37 cellular contexts compared by ENCODE assay signal in the genomic region with DNA sequence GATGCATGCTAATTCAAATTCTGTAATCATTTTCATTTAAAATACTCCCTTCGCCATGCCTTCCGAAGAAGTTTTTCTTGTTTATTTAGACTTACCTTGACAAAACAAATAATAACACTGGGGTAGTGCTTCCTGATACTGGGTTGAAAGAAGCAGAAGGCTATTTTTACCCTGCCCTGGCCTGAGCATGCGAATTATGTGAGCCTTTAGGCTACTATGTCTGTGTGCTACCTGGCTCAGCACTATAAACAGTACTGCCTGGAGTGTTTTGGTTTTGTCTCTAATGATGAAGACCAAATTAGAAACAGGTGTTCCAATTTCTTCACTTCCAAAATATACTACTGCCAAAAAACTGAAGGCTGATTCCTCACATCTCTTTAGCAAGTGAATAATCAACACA. TPM values are rescaled to one million over a fixed set of nuclear protein-coding genes. Genes with fewer than 3 reads are reported as not detected.
"Had no signal": no experiment of that assay in that cellular context is flagged by ENCODE, and none has a peak within 500 bp of the region (broad histone marks: within the 10 kb centered on the region; RNA-seq: fewer than 3 reads in every experiment).

No MANE protein-coding gene starts in this region.

- H3K27me3 ChIP-seq: ascending aorta, cardiac muscle cell, MG63, SJCRH30 had no signal

- H3K9me3 ChIP-seq: ascending aorta, MG63, SJCRH30 had no signal

- ATAC-seq: activated CD8-positive, alpha-beta memory T cell treated with anti-CD3 and anti-CD28 coated beads, Interleukin-2, amount 10 ng/mL, durations not matched to agents 7 days and 5 days; activated T-cell treated with anti-CD3 and anti-CD28 coated beads, Interleukin-2, amount 50 U/mL, for 72 hours; activated T-helper 17 cell treated with anti-CD3 and anti-CD28 coated beads, Interleukin-2, amount 50 U/mL, for 72 hours; Panc1 had no signal

- H3K4me3 ChIP-seq: ascending aorta, cardiac muscle cell, MG63, SJCRH30, SK-N-MC had no signal

- H3K27ac ChIP-seq: ascending aorta, cardiac muscle cell, SJCRH30, SK-N-MC, WERI-Rb-1 had no signal

- H3K4me1 ChIP-seq: ascending aorta, SJCRH30 had no signal

- DNase-seq: activated CD4-positive, alpha-beta memory T cell treated with anti-CD3 and anti-CD28 coated beads, Interleukin-2, amount 10 ng/mL, durations not matched to agents 7 days and 5 days; activated CD4-positive, alpha-beta T cell treated with anti-CD3 and anti-CD28 coated beads for 1 hour; activated CD4-positive, alpha-beta T cell treated with anti-CD3 and anti-CD28 coated beads for 48 hours; activated CD4-positive, CD25-positive, alpha-beta regulatory T cell; activated CD8-positive, alpha-beta memory T cell treated with anti-CD3 and anti-CD28 coated beads for 24 hours; activated CD8-positive, alpha-beta memory T cell treated with anti-CD3 and anti-CD28 coated beads, Interleukin-2, amount 10 ng/mL, durations not matched to agents 7 days and 5 days; activated CD8-positive, alpha-beta memory T cell treated with anti-CD3 and anti-CD28 coated beads, Interleukin-2, amount 50 U/mL, for 48 hours; activated effector memory CD4-positive, alpha-beta T cell treated with anti-CD3 and anti-CD28 coated beads, Interleukin-2, amount 50 U/mL, for 16 hours; activated naive CD4-positive, alpha-beta T cell; activated naive CD4-positive, alpha-beta T cell treated with anti-CD3 and anti-CD28 coated beads, Interleukin-2, amount 50 U/mL, for 16 hours; activated naive CD8-positive, alpha-beta T cell treated with anti-CD3 and anti-CD28 coated beads for 36 hours; activated T-cell treated with anti-CD3 and anti-CD28 coated beads, Interleukin-2, amount 50 U/mL, for 72 hours; amygdala; Kasumi-1; MG63; MV-4-11; NCI-H1092; NCI-H1436 treated with DMSO at 0.1 percent for 48 hours; NCI-H187; NCI-H2029 treated with DMSO at 0.1 percent for 48 hours; NCI-H2107; NCI-H2171; NCI-H446; NCI-H510A treated with DMSO at 0.1 percent for 48 hours; OCI-M1; SHP77; SJCRH30; T1000; WERI-Rb-1 had no signal

- H3K36me3 ChIP-seq: cardiac muscle cell, MG63, WERI-Rb-1 had no signal

RNA-seq across cellular contexts. Expression of a gene that starts 7.6 kb away (rescaled TPM):
- total RNA-seq: activated CD4-positive, alpha-beta memory T cell treated with anti-CD3 and anti-CD28 coated beads, Interleukin-2, amount 10 ng/mL, durations not matched to agents 7 days and 5 days; activated CD8-positive, alpha-beta memory T cell treated with anti-CD3 and anti-CD28 coated beads, Interleukin-2, amount 10 ng/mL, durations not matched to agents 7 days and 5 days; activated naive CD8-positive, alpha-beta T cell treated with anti-CD3 and anti-CD28 coated beads for 36 hours; activated T-cell treated with anti-CD3 and anti-CD28 coated beads, Interleukin-2, amount 50 U/mL, for 72 hours; activated T-helper 17 cell treated with anti-CD3 and anti-CD28 coated beads, Interleukin-2, amount 50 U/mL, for 72 hours; cardiac muscle cell; RPMI7951; T-helper 1 cell treated with Interleukin-12 subunit alpha and Interleukin-12 subunit beta and Interleukin-4 antibody, amounts not matched to agents 30 ng/mL and 1 ng/mL, for 36 hours; T-helper 2 cell treated with Interferon-gamma antibody and Interleukin-4, amounts not matched to agents 100 ng/mL and 5 ng/mL, for 36 hours had no signal
